Comparison of ENCODE assay signal across 8 cellular contexts in the genomic region with DNA sequence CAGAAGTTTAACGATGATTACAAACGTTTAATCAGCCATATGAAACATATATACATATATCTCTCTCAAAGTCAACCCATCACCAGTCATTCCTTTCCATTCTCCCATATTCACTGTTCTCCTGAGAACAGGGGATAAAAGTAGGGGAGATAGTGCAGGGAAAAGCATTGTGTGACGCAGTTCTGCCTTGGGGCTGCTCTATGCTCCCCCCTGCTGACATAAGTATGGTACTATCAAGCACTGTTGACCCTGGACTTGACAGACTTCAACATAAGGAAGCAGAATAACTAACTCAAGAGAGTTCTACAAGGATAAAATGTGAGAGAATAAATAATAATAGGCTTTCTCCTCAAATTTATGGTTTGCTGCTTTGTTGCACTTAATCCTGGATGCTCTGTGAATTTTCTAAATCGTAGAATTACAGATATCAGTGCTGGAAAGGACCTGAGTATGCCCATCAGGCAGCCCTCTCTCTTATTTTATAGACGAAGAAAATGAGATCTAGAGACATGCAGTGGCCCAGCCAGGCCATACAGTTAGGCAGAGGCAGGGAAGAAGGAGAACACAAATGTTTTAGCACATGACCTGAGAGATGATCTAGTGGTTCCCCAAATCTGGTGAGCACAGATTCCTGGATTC.
DNase-seq lines count a peak whose midpoint lies in the region; ATAC-seq and TF ChIP-seq lines count a peak whose summit lies in the region.

No MANE protein-coding gene starts in this region.

- no peak for TF ChIP-seq POLR2A in prostate gland (IDR thresholded peaks at IDR 0.05)

- WGBS in prostate gland = 61% methylated on average over 5 of the region's 5 CpGs

- no peaks in the 10 kb centered on the region for H3K36me3 ChIP-seq in prostate gland

- intact Hi-C loops in prostate gland (cut with DNase I) = no loop called here

- no peak overlapping the region for H3K4me3 ChIP-seq in WI38 (ENCODE audit: low read depth, low read length)
- no peak overlapping the region for H3K4me3 ChIP-seq in prostate gland

- TF ChIP-seq CTCF in GM12872 (IDR thresholded peaks at IDR 0.05; ENCODE audit: insufficient read depth, low read depth, low read length) = peak; percentile 81
- peak; percentile 77 for TF ChIP-seq CTCF in WI38 (IDR thresholded peaks at IDR 0.05; ENCODE audit: low read depth, low read length)
- TF ChIP-seq CTCF in foreskin keratinocyte (conservative IDR thresholded peaks at IDR 0.05) = peak; percentile 76
- peak in 2 of 4 experiments; percentile 35 to 41 for TF ChIP-seq CTCF in prostate gland (IDR thresholded peaks at IDR 0.05)

- DNase-seq in AG08395 (ENCODE audit: low spot score) (peak; percentile 71), NCI-H2081 treated with DMSO at 0.1 percent for 48 hours (lab: John Stamatoyannopoulos, UW) (peak; percentile 17), foreskin keratinocyte (peak in 1 of 2 donors; percentile 45), prostate gland (ENCODE audit: low spot score) (peak; percentile 14), KG1 (lab: John Stamatoyannopoulos, UW) (no peak)
- no peak for DNase-seq in effector CD8-positive, alpha-beta T cell (lab: John Stamatoyannopoulos, UW)

- H3K27ac ChIP-seq in foreskin keratinocyte = no peak overlapping the region
- H3K27ac ChIP-seq in prostate gland = no peak overlapping the region

- H3K4me1 ChIP-seq in foreskin keratinocyte = peaks cover 4% of the 10 kb centered on the region
- H3K4me1 ChIP-seq in prostate gland (replicated peaks) = no peaks in the 10 kb centered on the region

- H3K9me3 ChIP-seq in prostate gland = no peaks in the 10 kb centered on the region

- peak; percentile 68 for ATAC-seq in foreskin keratinocyte

- H3K27me3 ChIP-seq in foreskin keratinocyte (no peaks in the 10 kb centered on the region), prostate gland (replicated peaks; ENCODE audit: insufficient read depth) (no peaks in the 10 kb centered on the region)

Comparison
In these comparisons a context has a peak if more than half of its experiments do, and no peak if none do; other contexts are left out.
1. DNase-seq: peak in AG08395 (single experiment), NCI-H2081 treated with DMSO at 0.1 percent for 48 hours (single experiment) and prostate gland (single experiment); none in KG1 (single experiment) and effector CD8-positive, alpha-beta T cell (single experiment).